1 cellular context compared by ENCODE assay signal in genomic region chr2:85673736-85674375, GRCh38.
TF ChIP-seq lines count a peak whose summit lies in the region.

No MANE protein-coding gene starts in this region.

TF ChIP-seq in IMR-90, 13 proteins besides CTCF, POLR2A, EP300 and RAD21 (continued from another document):
- TF ChIP-seq SMC3 (IDR thresholded peaks at IDR 0.05; ENCODE audit: low read depth, low read length): no peak
- TF ChIP-seq USF2 (IDR thresholded peaks at IDR 0.05; ENCODE audit: low read depth, low read length): no peak
- no peak for TF ChIP-seq MAFK (IDR thresholded peaks at IDR 0.05; ENCODE audit: low read depth, low read length)
- no peak for TF ChIP-seq MAZ (IDR thresholded peaks at IDR 0.05; ENCODE audit: borderline replicate concordance, low read depth, low read length)
- no peak for TF ChIP-seq CHD1 (IDR thresholded peaks at IDR 0.05; ENCODE audit: low read depth, low read length)
- no peak for TF ChIP-seq BHLHE40 (IDR thresholded peaks at IDR 0.05; ENCODE audit: low read depth, low read length)
- TF ChIP-seq RCOR1 (IDR thresholded peaks at IDR 0.05; ENCODE audit: insufficient replicate concordance, low read length): no peak
- no peak for TF ChIP-seq ELK1 (IDR thresholded peaks at IDR 0.05; ENCODE audit: borderline replicate concordance, low read depth, low read length)
- TF ChIP-seq MXI1 (IDR thresholded peaks at IDR 0.05; ENCODE audit: borderline replicate concordance, low read depth, low read length): no peak
